Comparison of ENCODE assay signal across 17 cellular contexts in genomic region chr9:91904541-91905236, GRCh38. TPM values are rescaled to one million over a fixed set of nuclear protein-coding genes. Genes with fewer than 3 reads are reported as not detected.
"Had no signal": no experiment of that assay in that cellular context is flagged by ENCODE, and none has a peak within 500 bp of the region (broad histone marks: within the 10 kb centered on the region; RNA-seq: fewer than 3 reads in every experiment).

No MANE protein-coding gene starts in this region.

- H3K9me3 Mint-ChIP-seq: activated B cell treated with CpG ODN at 0.5 μM for 24 hours; activated CD4-positive, alpha-beta T cell treated with anti-CD3 and anti-CD28 coated beads, Interleukin-2, amount 10 ng/mL, durations not matched to agents 24 days and 14 days; activated naive CD8-positive, alpha-beta T cell treated with anti-CD3 and anti-CD28 coated beads, Interleukin-2, amount 50 U/mL, for 24 hours; stimulated activated naive B cell treated with anti-CD40 and anti-IgM and Interleukin-4, amounts not matched to agents 10 μg/mL and 1 μg/mL and 100 μg/mL, for 72 hours had no signal

- H3K9me3 ChIP-seq: ascending aorta, gastrocnemius medialis, heart right ventricle, left ventricle myocardium inferior, upper lobe of left lung had no signal

- DNase-seq: activated B cell treated with CpG ODN at 0.5 μM for 24 hours; activated CD4-positive, alpha-beta T cell treated with anti-CD3 and anti-CD28 coated beads, Interleukin-2, amount 10 ng/mL, durations not matched to agents 24 days and 14 days; activated CD8-positive, alpha-beta memory T cell treated with anti-CD3 and anti-CD28 coated beads for 24 hours; activated naive CD4-positive, alpha-beta T cell treated with Interleukin-2 at 50 U/mL for 16 hours; activated naive CD8-positive, alpha-beta T cell treated with anti-CD3 and anti-CD28 coated beads, Interleukin-2, amount 50 U/mL, for 24 hours; gastrocnemius medialis; heart right ventricle; islet precursor cell; left ventricle myocardium inferior; stimulated activated CD4-positive, alpha-beta T cell treated with anti-CD3 and anti-CD28 coated beads, Interleukin-2, amount 100 ng/mL, for 24 hours; stimulated activated naive B cell treated with anti-CD40 and anti-IgM and Interleukin-4, amounts not matched to agents 10 μg/mL and 1 μg/mL and 100 μg/mL, for 72 hours; T-helper 17 cell; upper lobe of left lung had no signal

- H3K9ac ChIP-seq: parathyroid adenoma had no signal

- H3K4me1 ChIP-seq: ascending aorta, gastrocnemius medialis had no signal

- H3K27me3 ChIP-seq: ascending aorta, cardiac muscle cell, gastrocnemius medialis, upper lobe of left lung had no signal

- H3K4me3 ChIP-seq: ascending aorta, cardiac muscle cell, gastrocnemius medialis, heart right ventricle, left ventricle myocardium inferior, upper lobe of left lung had no signal

- H3K36me3 ChIP-seq: ascending aorta, cardiac muscle cell, gastrocnemius medialis, heart right ventricle, left ventricle myocardium inferior, upper lobe of left lung had no signal

- ATAC-seq: activated naive CD8-positive, alpha-beta T cell treated with anti-CD3 and anti-CD28 coated beads, Interleukin-2, amount 50 U/mL, for 24 hours; gastrocnemius medialis; heart right ventricle; sciatic nerve; stimulated activated naive B cell treated with anti-CD40 and anti-IgM and Interleukin-4, amounts not matched to agents 10 μg/mL and 1 μg/mL and 100 μg/mL, for 72 hours; T-helper 17 cell had no signal

- H3K36me3 Mint-ChIP-seq: stimulated activated naive B cell treated with anti-CD40 and anti-IgM and Interleukin-4, amounts not matched to agents 10 μg/mL and 1 μg/mL and 100 μg/mL, for 72 hours had no signal

- H3K27ac Mint-ChIP-seq: activated B cell treated with CpG ODN at 0.5 μM for 24 hours; activated CD4-positive, alpha-beta T cell treated with anti-CD3 and anti-CD28 coated beads, Interleukin-2, amount 10 ng/mL, durations not matched to agents 24 days and 14 days; activated naive CD8-positive, alpha-beta T cell treated with anti-CD3 and anti-CD28 coated beads, Interleukin-2, amount 50 U/mL, for 24 hours; stimulated activated naive B cell treated with anti-CD40 and anti-IgM and Interleukin-4, amounts not matched to agents 10 μg/mL and 1 μg/mL and 100 μg/mL, for 72 hours; T-helper 17 cell had no signal

- H2AFZ ChIP-seq: parathyroid adenoma had no signal

- H3K27ac ChIP-seq: ascending aorta, cardiac muscle cell, gastrocnemius medialis, left ventricle myocardium inferior, parathyroid adenoma, upper lobe of left lung had no signal

- H3K4me3 Mint-ChIP-seq: activated B cell treated with CpG ODN at 0.5 μM for 24 hours; activated CD4-positive, alpha-beta T cell treated with anti-CD3 and anti-CD28 coated beads, Interleukin-2, amount 10 ng/mL, durations not matched to agents 24 days and 14 days; activated naive CD8-positive, alpha-beta T cell treated with anti-CD3 and anti-CD28 coated beads, Interleukin-2, amount 50 U/mL, for 24 hours; stimulated activated naive B cell treated with anti-CD40 and anti-IgM and Interleukin-4, amounts not matched to agents 10 μg/mL and 1 μg/mL and 100 μg/mL, for 72 hours; T-helper 17 cell had no signal

RNA-seq across cellular contexts. Expression of gene ROR2, which starts 45.3 kb away (rescaled TPM):
- total RNA-seq: activated B cell treated with CpG ODN at 0.5 μM for 24 hours had no signal
